Comparison of ENCODE assay signal across 18 cellular contexts in the genomic region with DNA sequence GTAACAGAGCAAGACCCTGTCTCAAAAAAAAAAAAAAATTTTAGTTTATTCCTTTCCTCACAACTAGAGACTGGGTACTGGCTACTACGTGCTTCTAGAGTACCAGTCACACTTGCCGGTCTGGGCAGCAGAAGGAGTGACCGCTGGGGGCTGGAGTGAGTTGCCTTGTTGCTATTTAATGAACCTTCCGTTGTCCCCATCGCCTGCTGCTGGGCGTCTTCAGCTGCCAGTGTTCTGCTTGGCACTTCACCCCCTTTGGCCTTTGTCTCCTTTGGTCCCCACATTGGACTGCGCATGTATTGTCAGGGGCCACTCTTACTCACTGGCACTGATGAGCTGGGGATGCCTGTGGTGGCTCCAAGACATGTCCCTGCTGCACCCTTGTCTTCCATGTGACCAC.
DNase-seq lines count a peak whose midpoint lies in the region; ATAC-seq and TF ChIP-seq lines count a peak whose summit lies in the region.
"Had no signal": no experiment of that assay in that cellular context is flagged by ENCODE, and none has a peak within 500 bp of the region (broad histone marks: within the 10 kb centered on the region; RNA-seq: fewer than 3 reads in every experiment).

No MANE protein-coding gene starts in this region.

- H3K4me3 ChIP-seq in dorsolateral prefrontal cortex (no peak overlapping the region), gastroesophageal sphincter (no peak overlapping the region)
- H3K4me3 ChIP-seq: HAP-1 had no signal

- no peaks in the 10 kb centered on the region for H3K9me3 ChIP-seq in gastroesophageal sphincter
- H3K9me3 ChIP-seq: HAP-1 had no signal

- H3K4me1 Mint-ChIP-seq in activated CD8-positive, alpha-beta T cell treated with anti-CD3 and anti-CD28 coated beads for 36 hours (ENCODE audit: low read depth) = peaks cover 55% of the 10 kb centered on the region
- H3K4me1 Mint-ChIP-seq in activated CD8-positive, alpha-beta T cell treated with anti-CD3 and anti-CD28 coated beads, Interleukin-2, amount 10 ng/mL, durations not matched to agents 7 days and 5 days (ENCODE audit: low read depth) = peaks cover 41% of the 10 kb centered on the region
- peaks cover 51 to 52% of the 10 kb centered on the region in 2 donors for H3K4me1 Mint-ChIP-seq in natural killer cell

- peaks cover 0 to 37% of the 10 kb centered on the region in 2 donors for H3K36me3 ChIP-seq in gastroesophageal sphincter

- 95 to 98% methylated on average over 3 to 7 of the region's 7 CpGs for WGBS in gastroesophageal sphincter (ENCODE audit: low coverage in 1 of 2), 2 donors

- CTCF ChIA-PET in activated CD8-positive, alpha-beta T cell treated with anti-CD3 and anti-CD28 coated beads for 36 hours (lab: Charles Lee) = interaction anchor here (0.8 to 4.6 kb wide), 3 partner anchors 12 to 14 kb away, joined by 3 to 36 read pairs (median 4); no protein-coding TSS in a partner anchor
- CTCF ChIA-PET in activated CD8-positive, alpha-beta T cell treated with anti-CD3 and anti-CD28 coated beads, Interleukin-2, amount 10 ng/mL, durations not matched to agents 7 days and 5 days (lab: Charles Lee) = no interaction called here

- intact Hi-C loops in activated CD8-positive, alpha-beta T cell treated with anti-CD3 and anti-CD28 coated beads for 36 hours (cut with micrococcal nuclease) = no loop called here
- intact Hi-C loops in dorsolateral prefrontal cortex (cut with DNase I) = loop anchor here in 1 of 2 donors (10.0 kb wide), 1 partner anchor 129 kb away; no protein-coding TSS in a partner anchor
- intact Hi-C loops in natural killer cell (cut with micrococcal nuclease) = no loop called here

- no peak for ATAC-seq in activated CD8-positive, alpha-beta T cell treated with anti-CD3 and anti-CD28 coated beads for 36 hours
- no peak for ATAC-seq in activated CD8-positive, alpha-beta T cell treated with anti-CD3 and anti-CD28 coated beads, Interleukin-2, amount 10 ng/mL, durations not matched to agents 7 days and 5 days
- no peak for ATAC-seq in natural killer cell
- no peak for ATAC-seq in gastroesophageal sphincter

- H3K36me3 Mint-ChIP-seq in activated CD8-positive, alpha-beta T cell treated with anti-CD3 and anti-CD28 coated beads for 36 hours (ENCODE audit: low read depth) = peaks cover 23% of the 10 kb centered on the region
- peaks cover 34% of the 10 kb centered on the region for H3K36me3 Mint-ChIP-seq in activated CD8-positive, alpha-beta T cell treated with anti-CD3 and anti-CD28 coated beads, Interleukin-2, amount 10 ng/mL, durations not matched to agents 7 days and 5 days (ENCODE audit: low read depth)
- peaks cover 8% of the 10 kb centered on the region for H3K36me3 Mint-ChIP-seq in natural killer cell

- POLR2A ChIA-PET in activated CD8-positive, alpha-beta T cell treated with anti-CD3 and anti-CD28 coated beads for 36 hours (lab: Charles Lee) = interaction anchor here (0.6 kb wide), 1 partner anchor 83 kb away, joined by 4 read pairs; no protein-coding TSS in a partner anchor
- POLR2A ChIA-PET in activated CD8-positive, alpha-beta T cell treated with anti-CD3 and anti-CD28 coated beads, Interleukin-2, amount 10 ng/mL, durations not matched to agents 7 days and 5 days (lab: Charles Lee) = no interaction called here

- H3K9me3 Mint-ChIP-seq in activated CD8-positive, alpha-beta T cell treated with anti-CD3 and anti-CD28 coated beads for 36 hours = peaks cover 6% of the 10 kb centered on the region
- H3K9me3 Mint-ChIP-seq in activated CD8-positive, alpha-beta T cell treated with anti-CD3 and anti-CD28 coated beads, Interleukin-2, amount 10 ng/mL, durations not matched to agents 7 days and 5 days (ENCODE audit: insufficient read depth) = no peaks in the 10 kb centered on the region
- H3K9me3 Mint-ChIP-seq in natural killer cell = no peaks in the 10 kb centered on the region

- H3K27me3 ChIP-seq in dorsolateral prefrontal cortex (no peaks in the 10 kb centered on the region), gastroesophageal sphincter (no peaks in the 10 kb centered on the region)

- no peak overlapping the region for H3K27ac Mint-ChIP-seq in activated CD8-positive, alpha-beta T cell treated with anti-CD3 and anti-CD28 coated beads for 36 hours
- no peak overlapping the region for H3K27ac Mint-ChIP-seq in activated CD8-positive, alpha-beta T cell treated with anti-CD3 and anti-CD28 coated beads, Interleukin-2, amount 10 ng/mL, durations not matched to agents 7 days and 5 days
- peak overlapping the region; percentile 82 to 96 for H3K27ac Mint-ChIP-seq in natural killer cell

- TF ChIP-seq POLR2A in gastroesophageal sphincter (IDR thresholded peaks at IDR 0.05) = no peak

- H3K4me3 Mint-ChIP-seq in activated CD8-positive, alpha-beta T cell treated with anti-CD3 and anti-CD28 coated beads for 36 hours = no peak overlapping the region
- no peak overlapping the region for H3K4me3 Mint-ChIP-seq in activated CD8-positive, alpha-beta T cell treated with anti-CD3 and anti-CD28 coated beads, Interleukin-2, amount 10 ng/mL, durations not matched to agents 7 days and 5 days
- no peak overlapping the region for H3K4me3 Mint-ChIP-seq in natural killer cell

- H3K27me3 Mint-ChIP-seq in activated CD8-positive, alpha-beta T cell treated with anti-CD3 and anti-CD28 coated beads for 36 hours = no peaks in the 10 kb centered on the region
- H3K27me3 Mint-ChIP-seq in activated CD8-positive, alpha-beta T cell treated with anti-CD3 and anti-CD28 coated beads, Interleukin-2, amount 10 ng/mL, durations not matched to agents 7 days and 5 days (ENCODE audit: low read depth) = no peaks in the 10 kb centered on the region
- no peaks in the 10 kb centered on the region for H3K27me3 Mint-ChIP-seq in natural killer cell (ENCODE audit: low read depth in 2 of 2)

- H3K27ac ChIP-seq in dorsolateral prefrontal cortex (peak overlapping the region in 54 of 59 donors; percentile 17 to 98 (median 79)), gastroesophageal sphincter (no peak overlapping the region)
- H3K27ac ChIP-seq: C4-2B, RWPE1 had no signal

- H3K4me1 ChIP-seq in gastroesophageal sphincter = no peaks in the 10 kb centered on the region
- H3K4me1 ChIP-seq: HAP-1 had no signal

- no peak for TF ChIP-seq EP300 in gastroesophageal sphincter (IDR thresholded peaks at IDR 0.05)

- no peak for TF ChIP-seq CTCF in activated CD8-positive, alpha-beta T cell treated with anti-CD3 and anti-CD28 coated beads for 36 hours (IDR thresholded peaks at IDR 0.05)
- TF ChIP-seq CTCF in dorsolateral prefrontal cortex (IDR thresholded peaks at IDR 0.05 in 54 of 56, conservative IDR thresholded peaks at IDR 0.05 in 2 of 56; ENCODE audit: low read depth in 1 of 56, partially characterized antibody in 56 of 56) = peak in 8 of 56 donors; percentile 4 to 31 (median 18)
- TF ChIP-seq CTCF in natural killer cell (IDR thresholded peaks at IDR 0.05) = no peak
- TF ChIP-seq CTCF in gastroesophageal sphincter (IDR thresholded peaks at IDR 0.05) = no peak

- peak; percentile 10 for DNase-seq in activated CD8-positive, alpha-beta T cell treated with anti-CD3 and anti-CD28 coated beads for 36 hours
- DNase-seq in activated CD8-positive, alpha-beta T cell treated with anti-CD3 and anti-CD28 coated beads, Interleukin-2, amount 10 ng/mL, durations not matched to agents 7 days and 5 days = no peak
- DNase-seq in dorsolateral prefrontal cortex = peak in 1 of 10 donors; percentile 64
- no peak for DNase-seq in natural killer cell
- no peak for DNase-seq in SW 1271 (lab: John Stamatoyannopoulos, UW)
- no peak for DNase-seq in activated gamma-delta T cell treated with Interleukin-2 at 50 U/mL for 16 hours
- DNase-seq in SW480 (ENCODE audit: low spot score) = no peak
- DNase-seq: Calu3, DMS79, Kasumi-1, NCI-H1417 treated with DMSO at 0.1 percent for 48 hours, NCI-H2081, NCI-H2227 treated with DMSO at 0.1 percent for 48 hours, NCI-H524 treated with DMSO at 0.1 percent for 48 hours had no signal

Comparison
In these comparisons a context has a peak if more than half of its experiments do, and no peak if none do; other contexts are left out.
1. H3K27ac Mint-ChIP-seq: peak in natural killer cell (2 of 2); none in activated CD8-positive, alpha-beta T cell treated with anti-CD3 and anti-CD28 coated beads for 36 hours (single experiment) and activated CD8-positive, alpha-beta T cell treated with anti-CD3 and anti-CD28 coated beads, Interleukin-2, amount 10 ng/mL, durations not matched to agents 7 days and 5 days (single experiment).
2. H3K27ac ChIP-seq: peak in dorsolateral prefrontal cortex (54 of 59); none in gastroesophageal sphincter (0 of 4).